Comparison of ENCODE assay signal across 19 cellular contexts in genomic region chr14:33909380-33910084, GRCh38. TPM values are rescaled to one million over a fixed set of nuclear protein-coding genes. Genes with fewer than 3 reads are reported as not detected.
DNase-seq lines count a peak whose midpoint lies in the region; ATAC-seq, FAIRE-seq and TF ChIP-seq lines count a peak whose summit lies in the region.
"Had no signal": no experiment of that assay in that cellular context is flagged by ENCODE, and none has a peak within 500 bp of the region (broad histone marks: within the 10 kb centered on the region; RNA-seq: fewer than 3 reads in every experiment).

No MANE protein-coding gene starts in this region.

- H3K27ac Mint-ChIP-seq in neural progenitor cell, result peak overlapping the region; percentile 79
- H3K27ac Mint-ChIP-seq in stimulated activated memory B cell treated with anti-CD40 and anti-IgM and Interleukin-4, amounts not matched to agents 10 μg/mL and 1 μg/mL and 100 μg/mL, for 72 hours, result no peak overlapping the region

- no peak overlapping the region for H3K4me3 Mint-ChIP-seq in neural progenitor cell
- H3K4me3 Mint-ChIP-seq in stimulated activated memory B cell treated with anti-CD40 and anti-IgM and Interleukin-4, amounts not matched to agents 10 μg/mL and 1 μg/mL and 100 μg/mL, for 72 hours, result no peak overlapping the region

- no peak for TF ChIP-seq CTCF in Peyer's patch (IDR thresholded peaks at IDR 0.05)
- no peak for TF ChIP-seq CTCF in HepG2 (CRISPR knock-in tag; IDR thresholded peaks at IDR 0.05)
- TF ChIP-seq CTCF in neural progenitor cell (IDR thresholded peaks at IDR 0.05), result no peak

- no peak for TF ChIP-seq RAD21 in HepG2 (CRISPR knock-in tag; IDR thresholded peaks at IDR 0.05)

- in situ Hi-C loops in HepG2 (cut with HindIII; ENCODE audit: extremely low pct_ligation_motif_present, low pct_unique_long_range_greater_than_20kb), result no loop called here

- no TSS peak for BruUV-seq in HepG2 (replicated peaks; lab: Mats Ljungman, UMichigan)

- H3K4me2 ChIP-seq in HepG2 (ENCODE audit: low read depth, low read length) (peak overlapping the region; percentile 56), neural progenitor cell (no peak overlapping the region)

- H3K9ac ChIP-seq in HepG2 (ENCODE audit: insufficient read depth, low read depth, low read length), result no peak overlapping the region
- H3K9ac ChIP-seq in neural progenitor cell, result no peak overlapping the region
- H3K9ac ChIP-seq: GM23248 had no signal

- CTCF ChIA-PET in HepG2 (lab: Yijun Ruan, JAX; ENCODE audit: low intra/inter-chr PET ratio, low total read pairs), result no interaction called here

- intact Hi-C loops in HepG2 (cut with micrococcal nuclease; ENCODE audit: unreplicated experiment), result loop anchor here (5.0 kb wide), 1 partner anchor 1988 kb away; no protein-coding TSS in a partner anchor

- no peaks in the 10 kb centered on the region for H3K79me2 ChIP-seq in HepG2 (ENCODE audit: insufficient read depth, low read length)
- H3K79me2 ChIP-seq in neural progenitor cell (ENCODE audit: low read depth), result no peaks in the 10 kb centered on the region

- WGBS in HepG2 (ENCODE audit: low lambda C conversion rate), result 40% methylated on average over 6 of the region's 6 CpGs

- H3K9me3 ChIP-seq in Peyer's patch, result no peaks in the 10 kb centered on the region
- H3K9me3 ChIP-seq in HepG2 (ENCODE audit: low read length), result no peaks in the 10 kb centered on the region
- no peaks in the 10 kb centered on the region for H3K9me3 ChIP-seq in neural progenitor cell (ENCODE audit: low read depth)

- no peaks in the 10 kb centered on the region for H3K36me3 ChIP-seq in Peyer's patch
- H3K36me3 ChIP-seq in HepG2 (replicated peaks in 1 of 2; ENCODE audit: control insufficient read depth in 1 of 2, insufficient read depth in 2 of 2, low read length in 2 of 2), result no peaks in the 10 kb centered on the region
- no peaks in the 10 kb centered on the region for H3K36me3 ChIP-seq in neural progenitor cell

- peak overlapping the region in 1 of 4 donors; percentile 23 for H3K4me3 ChIP-seq in Peyer's patch
- peak overlapping the region in 1 of 3 experiments; percentile 1; a peak in 1 of 6 replicates for H3K4me3 ChIP-seq in HepG2 (replicated peaks in 1 of 3; ENCODE audit: insufficient read depth in 1 of 3, low read depth in 2 of 3, low read length in 3 of 3)
- no peak overlapping the region for H3K4me3 ChIP-seq in neural progenitor cell
- H3K4me3 ChIP-seq: GM23248 had no signal

- peak; percentile 67 for ATAC-seq in HepG2
- no peak for ATAC-seq in stimulated activated memory B cell treated with anti-CD40 and anti-IgM and Interleukin-4, amounts not matched to agents 10 μg/mL and 1 μg/mL and 100 μg/mL, for 72 hours
- ATAC-seq: Panc1 had no signal

- H3K27me3 Mint-ChIP-seq in neural progenitor cell (ENCODE audit: insufficient read depth, low read depth), result peaks cover 2% of the 10 kb centered on the region
- H3K27me3 Mint-ChIP-seq in stimulated activated memory B cell treated with anti-CD40 and anti-IgM and Interleukin-4, amounts not matched to agents 10 μg/mL and 1 μg/mL and 100 μg/mL, for 72 hours, result no peaks in the 10 kb centered on the region

- TF ChIP-seq EP300 in HepG2 (IDR thresholded peaks at IDR 0.05; ENCODE audit: low read depth in 2 of 2, low read length in 2 of 2) (peak in 1 of 2 experiments; percentile 92; a peak in 2 of 4 replicates), HepG2 (CRISPR knock-in tag; IDR thresholded peaks at IDR 0.05; ENCODE audit: borderline replicate concordance) (peak; percentile 73)

- no peaks in the 10 kb centered on the region for H3K36me3 Mint-ChIP-seq in neural progenitor cell
- H3K36me3 Mint-ChIP-seq in stimulated activated memory B cell treated with anti-CD40 and anti-IgM and Interleukin-4, amounts not matched to agents 10 μg/mL and 1 μg/mL and 100 μg/mL, for 72 hours, result no peaks in the 10 kb centered on the region

- DNase-seq in NCI-H1105 treated with DMSO at 0.1 percent for 48 hours (lab: John Stamatoyannopoulos, UW) (peak; percentile 4), NCI-H1105 (lab: John Stamatoyannopoulos, UW) (no peak), Peyer's patch (no peak), HepG2 (ENCODE audit: low spot score) (peak; percentile 81), neural progenitor cell (ENCODE audit: low spot score) (no peak), NCI-H2227 (lab: John Stamatoyannopoulos, UW; ENCODE audit: unreplicated experiment) (no peak), anterior cingulate cortex (lab: John Stamatoyannopoulos, UW) (no peak)
- DNase-seq: 8988T, DMS153, GM23248, NCI-H1092, NCI-H1436 treated with DMSO at 0.1 percent for 48 hours, NCI-H187 treated with DMSO at 0.1 percent for 48 hours, NCI-H2171 treated with DMSO at 0.1 percent for 48 hours, SHP77 treated with DMSO at 0.1 percent for 48 hours had no signal

- TF ChIP-seq POLR2A in Peyer's patch (IDR thresholded peaks at IDR 0.05) (no peak), HepG2 (IDR thresholded peaks at IDR 0.05; ENCODE audit: insufficient read depth in 1 of 2, low read depth in 2 of 2, low read length in 2 of 2) (no peak)

- H3F3A ChIP-seq in neural progenitor cell (ENCODE audit: low read depth), result peaks cover 11% of the 10 kb centered on the region

- H2AFZ ChIP-seq in HepG2 (ENCODE audit: low read length), result peak overlapping the region; percentile 16
- no peak overlapping the region for H2AFZ ChIP-seq in neural progenitor cell (replicated peaks)
- H2AFZ ChIP-seq: GM23248 had no signal

- H3K27me3 ChIP-seq in Peyer's patch (no peaks in the 10 kb centered on the region), HepG2 (ENCODE audit: control insufficient read depth in 1 of 2, insufficient read depth in 2 of 2, low read length in 2 of 2) (no peaks in the 10 kb centered on the region), neural progenitor cell (no peaks in the 10 kb centered on the region)

- POLR2A ChIA-PET in HepG2 (lab: Yijun Ruan, JAX), result interaction anchor here (1.1 to 2.1 kb wide), 7 partner anchors 9 to 423 kb away, joined by 3 to 5 read pairs (median 3); no protein-coding TSS in a partner anchor

- peak overlapping the region in 3 of 4 donors; percentile 38 to 87 (median 76) for H3K27ac ChIP-seq in Peyer's patch
- peak overlapping the region; percentile 15 for H3K27ac ChIP-seq in HepG2 (ENCODE audit: extremely low read length, insufficient read depth, low read length)
- H3K27ac ChIP-seq in neural progenitor cell, result no peak overlapping the region
- H3K27ac ChIP-seq: GM23248 had no signal

- no peaks in the 10 kb centered on the region for H3K9me3 Mint-ChIP-seq in neural progenitor cell
- peaks cover 3% of the 10 kb centered on the region for H3K9me3 Mint-ChIP-seq in stimulated activated memory B cell treated with anti-CD40 and anti-IgM and Interleukin-4, amounts not matched to agents 10 μg/mL and 1 μg/mL and 100 μg/mL, for 72 hours

- H3K4me1 ChIP-seq in Peyer's patch (peaks cover 0 to 10% (median 2%) of the 10 kb centered on the region in 4 donors), HepG2 (ENCODE audit: insufficient read depth, low read length) (peaks cover 54% of the 10 kb centered on the region), neural progenitor cell (peaks cover 19% of the 10 kb centered on the region)

- peaks cover 2% of the 10 kb centered on the region for H3K4me1 Mint-ChIP-seq in neural progenitor cell
- H3K4me1 Mint-ChIP-seq in stimulated activated memory B cell treated with anti-CD40 and anti-IgM and Interleukin-4, amounts not matched to agents 10 μg/mL and 1 μg/mL and 100 μg/mL, for 72 hours, result no peaks in the 10 kb centered on the region

- no peaks in the 10 kb centered on the region for H4K20me1 ChIP-seq in HepG2 (ENCODE audit: insufficient read depth, low read length)
- H4K20me1 ChIP-seq in neural progenitor cell (ENCODE audit: low read depth), result no peaks in the 10 kb centered on the region

- FAIRE-seq in HepG2 (lab: Jason Lieb, UNC), result no peak
- FAIRE-seq: GM18507 had no signal

TF ChIP-seq in HepG2, 621 proteins besides CTCF, POLR2A, EP300 and RAD21 (continues in another document):
- TF ChIP-seq KLF9 (CRISPR knock-in tag; IDR thresholded peaks at IDR 0.05; ENCODE audit: low read depth), result peak; percentile 76; the same call in 1 of the 2 replicates
- no peak for TF ChIP-seq PHF8 (CRISPR knock-in tag; IDR thresholded peaks at IDR 0.05)
- no peak for TF ChIP-seq E2F2 (CRISPR knock-in tag; IDR thresholded peaks at IDR 0.05; ENCODE audit: borderline replicate concordance)
- TF ChIP-seq RFX3 (CRISPR knock-in tag; IDR thresholded peaks at IDR 0.05), result no peak

RNA-seq across cellular contexts. Expression of gene EGLN3, which starts 41.3 kb away (rescaled TPM):
- total RNA-seq in Peyer's patch (10 to 100 TPM; 14.0 to 82.9 (median 56.2) TPM), HepG2 (2016; rRNA removed; fragmentation: Illumina TruSeq; extraction: Trizol) (0.18 TPM in 2 replicates), neural progenitor cell (ENCODE audit: low replicate concordance) (65.0 and 73.5 TPM in 2 replicates)
- total RNA-seq in HepG2 (2016; cell fraction: cytosol; rRNA removed; fragmentation: Illumina TruSeq; extraction: Trizol; ENCODE audit: low read depth), result not detected in 2 replicates
- 0.13 and 0.39 TPM in 2 replicates for total RNA-seq in HepG2 (2016; cell fraction: insoluble cytoplasmic fraction; rRNA removed; fragmentation: Illumina TruSeq; extraction: Trizol)
- 0.07 and 0.12 TPM in 2 replicates for total RNA-seq in HepG2 (2016; cell fraction: membrane; rRNA removed; fragmentation: Illumina TruSeq; extraction: Trizol)
- total RNA-seq in HepG2 (2016; cell fraction: nucleus; rRNA removed; fragmentation: Illumina TruSeq; extraction: Trizol), result not detected in 2 replicates
- 27.3 and 30.1 TPM in 2 replicates for polyA plus RNA-seq in HepG2 (2011; rRNA removed)
- 13.7 and 27.8 TPM in 2 replicates for polyA plus RNA-seq in HepG2 (2011; cell fraction: cytosol; rRNA removed)
- 14.1 and 18.4 TPM in 2 replicates for polyA plus RNA-seq in HepG2 (2011; cell fraction: nucleus; rRNA removed)
- polyA plus RNA-seq in HepG2 (2012), result 89.8 and 101 TPM in 2 replicates
- polyA plus RNA-seq in HepG2 (2016; cell fraction: cytosol; fragmentation: Illumina TruSeq; extraction: Trizol; ENCODE audit: low read depth), result not detected in 2 replicates
- polyA plus RNA-seq in HepG2 (2016; cell fraction: insoluble cytoplasmic fraction; fragmentation: Illumina TruSeq; extraction: Trizol; ENCODE audit: low read depth), result 0.11 and 0.19 TPM in 2 replicates
- 0.17 TPM in 1 of 2 replicates, not detected in the other for polyA plus RNA-seq in HepG2 (2016; cell fraction: membrane; fragmentation: Illumina TruSeq; extraction: Trizol; ENCODE audit: low read depth)
- not detected in 2 replicates for polyA plus RNA-seq in HepG2 (2016; cell fraction: nucleus; fragmentation: Illumina TruSeq; extraction: Trizol; ENCODE audit: insufficient read depth, low read depth)
- 8.9 and 29.0 TPM in 2 replicates for polyA minus RNA-seq in HepG2 (2011; rRNA and poly(A)+ RNA removed; ENCODE audit: low replicate concordance)
- 24.4 and 43.2 TPM in 2 replicates for polyA minus RNA-seq in HepG2 (2011; cell fraction: cytosol; rRNA and poly(A)+ RNA removed)
- 23.8 and 49.0 TPM in 2 replicates for polyA minus RNA-seq in HepG2 (2011; cell fraction: nucleus; rRNA and poly(A)+ RNA removed)
- total RNA-seq: OCI-LY7 had no signal

Comparison
In these comparisons a context has a peak if more than half of its experiments do, and no peak if none do; other contexts are left out.
1. DNase-seq: peak in NCI-H1105 treated with DMSO at 0.1 percent for 48 hours (single experiment) and HepG2 (single experiment); none in NCI-H1105 (single experiment), Peyer's patch (0 of 3), neural progenitor cell (single experiment), NCI-H2227 (single experiment) and anterior cingulate cortex (0 of 58).
2. RNA of gene EGLN3, which starts 41.3 kb away (total RNA-seq): 65.0 to 73.5 TPM in neural progenitor cell and 14.0 to 82.9 TPM in Peyer's patch; 0.07 to 0.39 TPM in HepG2; every median in the first group is over 10 times any median in the second.